Comparison of ENCODE assay signal across 21 cellular contexts in genomic region chr7:143499743-143500348, GRCh38. TPM values are rescaled to one million over a fixed set of nuclear protein-coding genes. Genes with fewer than 3 reads are reported as not detected.
A peak's percentile ranks its signal among the peaks of the same experiment; 100 is the strongest.
DNase-seq lines count a peak whose midpoint lies in the region; ATAC-seq and TF ChIP-seq lines count a peak whose summit lies in the region.
"Had no signal": no experiment of that assay in that cellular context is flagged by ENCODE, and none has a peak within 500 bp of the region (broad histone marks: within the 10 kb centered on the region; RNA-seq: fewer than 3 reads in every experiment).

No MANE protein-coding gene starts in this region.

- H4K12ac ChIP-seq in trophoblast cell (ENCODE audit: low read depth, low read length), result no peak overlapping the region

- H3K4me1 Mint-ChIP-seq in CD8-positive, alpha-beta T cell (ENCODE audit: low read depth), result no peaks in the 10 kb centered on the region

- H2AK5ac ChIP-seq in trophoblast cell (ENCODE audit: low read length), result peak overlapping the region; percentile 41

- H2BK12ac ChIP-seq in trophoblast cell (ENCODE audit: low read length), result peak overlapping the region; percentile 33

- intact Hi-C loops in heart left ventricle (cut with DNase I), result loop anchor here in 2 of 10 donors (10.0 kb wide), 2 partner anchors 75 to 255 kb away; no protein-coding TSS in a partner anchor
- intact Hi-C loops in Right ventricle myocardium superior (cut with DNase I), result no loop called here
- intact Hi-C loops in vagina (cut with DNase I), result loop anchor here (10.0 kb wide), 1 partner anchor 635 kb away; no protein-coding TSS in a partner anchor
- intact Hi-C loops in CD8-positive, alpha-beta T cell (cut with DNase I, micrococcal nuclease), result no loop called here

- H3K14ac ChIP-seq in trophoblast cell (ENCODE audit: low read length), result no peak overlapping the region

- H3K36me3 ChIP-seq in heart left ventricle (no peaks in the 10 kb centered on the region), trophoblast cell (ENCODE audit: control insufficient read depth in 1 of 2, insufficient read depth in 2 of 2, low read length in 2 of 2) (no peaks in the 10 kb centered on the region), vagina (no peaks in the 10 kb centered on the region)
- no peaks in the 10 kb centered on the region for H3K36me3 ChIP-seq in CD8-positive, alpha-beta T cell (ENCODE audit: insufficient read depth, low read length)
- H3K36me3 ChIP-seq: SJSA1, thoracic aorta had no signal

- peak overlapping the region; percentile 40 to 87 (median 76) for H3K27ac ChIP-seq in heart left ventricle
- no peak overlapping the region for H3K27ac ChIP-seq in trophoblast cell (ENCODE audit: low read depth, low read length)
- peak overlapping the region; percentile 60 for H3K27ac ChIP-seq in vagina
- H3K27ac ChIP-seq in CD8-positive, alpha-beta T cell (ENCODE audit: low read depth, low read length), result no peak overlapping the region
- H3K27ac ChIP-seq: C4-2B, SJSA1 had no signal

- H3K27me3 ChIP-seq in heart left ventricle (no peaks in the 10 kb centered on the region), trophoblast cell (ENCODE audit: insufficient read depth, low read length) (no peaks in the 10 kb centered on the region), vagina (no peaks in the 10 kb centered on the region)
- no peaks in the 10 kb centered on the region for H3K27me3 ChIP-seq in CD8-positive, alpha-beta T cell (ENCODE audit: insufficient read depth, low read length)
- H3K27me3 ChIP-seq: SJSA1 had no signal

- ATAC-seq in heart left ventricle (peak in 2 of 4 donors; percentile 59 to 74), Right ventricle myocardium superior (ENCODE audit: poor library complexity) (no peak)
- no peak for ATAC-seq in CD8-positive, alpha-beta T cell

- H3K4me3 Mint-ChIP-seq in CD8-positive, alpha-beta T cell, result no peak overlapping the region

- H3K4me1 ChIP-seq in heart left ventricle, result peaks cover 0 to 38% (median 22%) of the 10 kb centered on the region in 12 donors
- H3K4me1 ChIP-seq in trophoblast cell (ENCODE audit: control insufficient read depth in 1 of 2, insufficient read depth in 2 of 2, low read length in 2 of 2), result peaks cover 12% of the 10 kb centered on the region in 2 experiments
- H3K4me1 ChIP-seq in vagina, result peaks cover 29% of the 10 kb centered on the region
- H3K4me1 ChIP-seq in CD8-positive, alpha-beta T cell (ENCODE audit: insufficient read depth, low read length), result no peaks in the 10 kb centered on the region
- H3K4me1 ChIP-seq: SJSA1 had no signal

- TF ChIP-seq POLR2A in heart left ventricle (IDR thresholded peaks at IDR 0.05) (no peak), vagina (IDR thresholded peaks at IDR 0.05) (no peak)

- peaks cover 3% of the 10 kb centered on the region for H3K79me1 ChIP-seq in trophoblast cell (ENCODE audit: low read length)

- H3K4me3 ChIP-seq in heart left ventricle, result no peak overlapping the region
- no peak overlapping the region for H3K4me3 ChIP-seq in trophoblast cell (ENCODE audit: low read depth, low read length)
- H3K4me3 ChIP-seq in vagina, result no peak overlapping the region
- no peak overlapping the region for H3K4me3 ChIP-seq in CD8-positive, alpha-beta T cell (ENCODE audit: low read depth, low read length)
- H3K4me3 ChIP-seq: SJSA1, thoracic aorta had no signal

- no peaks in the 10 kb centered on the region for H3K79me2 ChIP-seq in trophoblast cell (ENCODE audit: control insufficient read depth, insufficient read depth, low read length, poor library complexity)

- WGBS in heart left ventricle, 4 donors, result 54 to 66% (median 57%) methylated on average over 8 of the region's 8 CpGs
- no CpG with 5 or more reads among the region's 8 CpGs for WGBS in trophoblast cell (ENCODE audit: extremely low coverage, insufficient coverage, insufficient read length)

- H3K18ac ChIP-seq in trophoblast cell (ENCODE audit: low read length), result no peak overlapping the region

- H3K9ac ChIP-seq in trophoblast cell (ENCODE audit: low read length), result no peak overlapping the region

- no peaks in the 10 kb centered on the region for H3K27me3 Mint-ChIP-seq in CD8-positive, alpha-beta T cell (ENCODE audit: low read depth)

- no peaks in the 10 kb centered on the region for H3K9me3 Mint-ChIP-seq in CD8-positive, alpha-beta T cell

- POLR2A ChIA-PET in CD8-positive, alpha-beta T cell (lab: Charles Lee), result no interaction called here

- no peak overlapping the region for H3K27ac Mint-ChIP-seq in CD8-positive, alpha-beta T cell

- no peak overlapping the region for H3K23ac ChIP-seq in trophoblast cell (ENCODE audit: low read length)

- peak overlapping the region; percentile 7 for H4K91ac ChIP-seq in trophoblast cell (ENCODE audit: low read depth, low read length)

- peak overlapping the region; percentile 1 for H2BK5ac ChIP-seq in trophoblast cell (ENCODE audit: low read depth, low read length, poor library complexity)

- peak overlapping the region; percentile 41 for H2BK120ac ChIP-seq in trophoblast cell (ENCODE audit: insufficient read depth, low read length, poor library complexity)

- H3K4ac ChIP-seq in trophoblast cell (ENCODE audit: low read depth, low read length), result no peak overlapping the region

- peak in 2 of 5 donors; percentile 36 to 46 for DNase-seq in heart left ventricle
- no peak for DNase-seq in Right ventricle myocardium superior
- DNase-seq in glomerular endothelial cell (ENCODE audit: extremely low read depth, low read depth, low spot score), result peak; percentile 90
- DNase-seq in trophoblast cell, result peak in 1 of 2 donors; percentile 42
- no peak for DNase-seq in vagina (ENCODE audit: extremely low spot score in 2 of 2)
- no peak for DNase-seq in CD8-positive, alpha-beta T cell
- no peak for DNase-seq in activated effector memory CD4-positive, alpha-beta T cell treated with anti-CD3 and anti-CD28 coated beads, Interleukin-2, amount 50 U/mL, for 16 hours
- DNase-seq in anterior cingulate cortex (lab: John Stamatoyannopoulos, UW), result no peak
- DNase-seq: activated CD4-positive, alpha-beta T cell treated with anti-CD3 and anti-CD28 coated beads for 4 hours; activated naive CD4-positive, alpha-beta T cell treated with anti-CD3 and anti-CD28 coated beads, Interleukin-2, amount 50 U/mL, for 16 hours; activated T-cell treated with anti-CD3 and anti-CD28 coated beads for 4 hours; MM.1S; NCI-H2081; NCI-H526; stimulated activated CD4-positive, alpha-beta T cell treated with anti-CD3 and anti-CD28 coated beads, Interleukin-2, amount 100 ng/mL, for 48 hours; T-helper 9 cell had no signal

- H3K9me3 ChIP-seq in heart left ventricle (no peaks in the 10 kb centered on the region), trophoblast cell (ENCODE audit: insufficient read depth, low read depth, low read length) (no peaks in the 10 kb centered on the region), vagina (no peaks in the 10 kb centered on the region)
- no peaks in the 10 kb centered on the region for H3K9me3 ChIP-seq in CD8-positive, alpha-beta T cell (ENCODE audit: low read length)
- H3K9me3 ChIP-seq: SJSA1, thoracic aorta had no signal

- peaks cover 36% of the 10 kb centered on the region for H3K36me3 Mint-ChIP-seq in CD8-positive, alpha-beta T cell

- H2AFZ ChIP-seq in trophoblast cell (ENCODE audit: insufficient read depth, low read length, poor library complexity), result no peak overlapping the region

- TF ChIP-seq CTCF in heart left ventricle (IDR thresholded peaks at IDR 0.05) (no peak), vagina (IDR thresholded peaks at IDR 0.05) (no peak)
- TF ChIP-seq CTCF in CD8-positive, alpha-beta T cell (IDR thresholded peaks at IDR 0.05), result no peak

- H4K8ac ChIP-seq in trophoblast cell (ENCODE audit: low read depth, low read length), result no peak overlapping the region

- CTCF ChIA-PET in CD8-positive, alpha-beta T cell (lab: Charles Lee), result interaction anchor here (1.3 kb wide), 1 partner anchor 14 kb away, joined by 3 read pairs; no protein-coding TSS in a partner anchor

- no peak overlapping the region for H3K4me2 ChIP-seq in trophoblast cell (ENCODE audit: low read length)

RNA-seq across cellular contexts. Expression of gene TAS2R41, which starts 22.2 kb away (rescaled TPM):
- total RNA-seq in heart left ventricle (not detected), Right ventricle myocardium superior (not detected), glomerular endothelial cell (not detected in 2 replicates), vagina (not detected)
- not detected for polyA plus RNA-seq in heart left ventricle
- polyA plus RNA-seq in trophoblast cell (2013), result not detected in 2 replicates
- total RNA-seq in CD8-positive, alpha-beta T cell, result not detected
- total RNA-seq: A172, OCI-LY7, SJSA1 had no signal

RNA-seq across cellular contexts. Expression of gene TAS2R60, which starts 56.6 kb away (rescaled TPM):
- total RNA-seq in heart left ventricle (not detected), Right ventricle myocardium superior (not detected), glomerular endothelial cell (not detected in 2 replicates), vagina (not detected)
- not detected for polyA plus RNA-seq in heart left ventricle
- polyA plus RNA-seq in trophoblast cell (2013), result not detected in 2 replicates
- not detected for total RNA-seq in CD8-positive, alpha-beta T cell
- total RNA-seq: A172, OCI-LY7, SJSA1 had no signal

Comparison
In these comparisons a context has a peak if more than half of its experiments do, and no peak if none do; other contexts are left out.
1. H3K27ac ChIP-seq: peak in heart left ventricle (12 of 12) and vagina (single experiment); none in trophoblast cell (single experiment) and CD8-positive, alpha-beta T cell (single experiment).